15 cellular contexts compared by ENCODE assay signal in genomic region chr11:113113801-113114451, GRCh38.
DNase-seq lines count a peak whose midpoint lies in the region; ATAC-seq and TF ChIP-seq lines count a peak whose summit lies in the region.
"Had no signal": no experiment of that assay in that cellular context is flagged by ENCODE, and none has a peak within 500 bp of the region (broad histone marks: within the 10 kb centered on the region; RNA-seq: fewer than 3 reads in every experiment).

No MANE protein-coding gene starts in this region.

- ATAC-seq in heart left ventricle (peak; percentile 49 to 82 (median 74)), psoas muscle (peak; percentile 14 to 39 (median 24)), T-helper 17 cell (no peak), GM19463 (IDR thresholded peaks at IDR 0.05; ENCODE audit: unreplicated experiment) (no peak), HG03457 (IDR thresholded peaks at IDR 0.05; ENCODE audit: unreplicated experiment) (no peak)

- H3K4me1 ChIP-seq in heart left ventricle (peaks cover 0 to 57% (median 20%) of the 10 kb centered on the region in 12 donors), psoas muscle (peaks cover 13% of the 10 kb centered on the region)
- H3K4me1 ChIP-seq: spleen had no signal

- H3K36me3 Mint-ChIP-seq in T-helper 17 cell (ENCODE audit: low read depth): no peaks in the 10 kb centered on the region
- H3K36me3 Mint-ChIP-seq: activated naive CD8-positive, alpha-beta T cell treated with anti-CD3 and anti-CD28 coated beads, Interleukin-2, amount 10 ng/mL, durations not matched to agents 7 days and 5 days had no signal

- H3K4me1 Mint-ChIP-seq in T-helper 17 cell: no peaks in the 10 kb centered on the region
- H3K4me1 Mint-ChIP-seq: activated CD4-positive, alpha-beta T cell treated with anti-CD3 and anti-CD28 coated beads, Interleukin-2, amount 10 ng/mL, durations not matched to agents 7 days and 5 days; activated naive CD8-positive, alpha-beta T cell treated with anti-CD3 and anti-CD28 coated beads, Interleukin-2, amount 10 ng/mL, durations not matched to agents 7 days and 5 days had no signal

- peak; percentile 48 for DNase-seq in Ammon's horn (ENCODE audit: low spot score)
- peak in 1 of 5 donors; percentile 39 for DNase-seq in heart left ventricle
- DNase-seq in psoas muscle: no peak
- no peak for DNase-seq in T-helper 17 cell
- no peak for DNase-seq in OCI-M2 (lab: John Stamatoyannopoulos, UW; ENCODE audit: unreplicated experiment)
- DNase-seq: activated CD4-positive, alpha-beta T cell treated with anti-CD3 and anti-CD28 coated beads, Interleukin-2, amount 10 ng/mL, durations not matched to agents 7 days and 5 days; activated naive CD8-positive, alpha-beta T cell treated with anti-CD3 and anti-CD28 coated beads, Interleukin-2, amount 10 ng/mL, durations not matched to agents 7 days and 5 days; spleen; T-helper 1 cell had no signal

- peaks cover 50% of the 10 kb centered on the region for H3K27me3 Mint-ChIP-seq in T-helper 17 cell

- H3K27ac Mint-ChIP-seq in T-helper 17 cell: no peak overlapping the region
- H3K27ac Mint-ChIP-seq: activated CD4-positive, alpha-beta T cell treated with anti-CD3 and anti-CD28 coated beads, Interleukin-2, amount 10 ng/mL, durations not matched to agents 7 days and 5 days; activated naive CD8-positive, alpha-beta T cell treated with anti-CD3 and anti-CD28 coated beads, Interleukin-2, amount 10 ng/mL, durations not matched to agents 7 days and 5 days; progenitor cell of endocrine pancreas had no signal

- H3K9me3 ChIP-seq in heart left ventricle (no peaks in the 10 kb centered on the region), psoas muscle (no peaks in the 10 kb centered on the region), T-helper 17 cell (ENCODE audit: control insufficient read depth, low read length, poor library complexity, severe bottlenecking) (no peaks in the 10 kb centered on the region)
- H3K9me3 ChIP-seq: gastrocnemius medialis, spleen had no signal

- no peaks in the 10 kb centered on the region for H3K36me3 ChIP-seq in heart left ventricle
- H3K36me3 ChIP-seq in psoas muscle (ENCODE audit: insufficient read depth in 1 of 2, low read depth in 1 of 2): no peaks in the 10 kb centered on the region
- H3K36me3 ChIP-seq: gastrocnemius medialis, spleen had no signal

- TF ChIP-seq CTCF in heart left ventricle (IDR thresholded peaks at IDR 0.05) (no peak), psoas muscle (IDR thresholded peaks at IDR 0.05) (no peak)

- WGBS in heart left ventricle, 4 donors: 34 to 47% (median 45%) methylated on average over 4 of the region's 4 CpGs
- WGBS in psoas muscle, 3 donors: 34 to 46% (median 39%) methylated on average over 4 of the region's 4 CpGs

- intact Hi-C loops in heart left ventricle (cut with DNase I): loop anchor here in 9 of 10 donors (5.0 to 10.0 kb wide), 9 partner anchors 149 to 819 kb away; partner anchors contain the start of gene NCAM1 (in 6 of the 9)
- intact Hi-C loops in psoas muscle (cut with DNase I): loop anchor here (2.0 to 10.0 kb wide), 4 partner anchors 317 to 819 kb away; no protein-coding TSS in a partner anchor

- no peak overlapping the region for H3K4me3 ChIP-seq in heart left ventricle
- H3K4me3 ChIP-seq in psoas muscle: no peak overlapping the region
- H3K4me3 ChIP-seq: gastrocnemius medialis, spleen had no signal

- H3K27me3 ChIP-seq in heart left ventricle: no peaks in the 10 kb centered on the region
- no peaks in the 10 kb centered on the region for H3K27me3 ChIP-seq in psoas muscle (ENCODE audit: insufficient read depth in 3 of 3, low read length in 2 of 3)
- H3K27me3 ChIP-seq: gastrocnemius medialis had no signal

- peak overlapping the region; percentile 74 for H3K27ac ChIP-seq in angular gyrus (ENCODE audit: low read depth, low read length)
- peak overlapping the region in 9 of 12 donors; percentile 41 to 79 (median 62) for H3K27ac ChIP-seq in heart left ventricle
- H3K27ac ChIP-seq in psoas muscle: no peak overlapping the region
- H3K27ac ChIP-seq: spleen had no signal

- no peak for TF ChIP-seq POLR2A in heart left ventricle (IDR thresholded peaks at IDR 0.05)

- H3K4me3 Mint-ChIP-seq in T-helper 17 cell: no peak overlapping the region
- H3K4me3 Mint-ChIP-seq: activated CD4-positive, alpha-beta T cell treated with anti-CD3 and anti-CD28 coated beads, Interleukin-2, amount 10 ng/mL, durations not matched to agents 7 days and 5 days; activated naive CD8-positive, alpha-beta T cell treated with anti-CD3 and anti-CD28 coated beads, Interleukin-2, amount 10 ng/mL, durations not matched to agents 7 days and 5 days; neural crest cell had no signal

Comparison
In these comparisons a context has a peak if more than half of its experiments do, and no peak if none do; other contexts are left out.
1. ATAC-seq: peak in heart left ventricle (4 of 4) and psoas muscle (4 of 4); none in T-helper 17 cell (single experiment), GM19463 (single experiment) and HG03457 (single experiment).